1 cellular context compared by ENCODE assay signal in the genomic region with DNA sequence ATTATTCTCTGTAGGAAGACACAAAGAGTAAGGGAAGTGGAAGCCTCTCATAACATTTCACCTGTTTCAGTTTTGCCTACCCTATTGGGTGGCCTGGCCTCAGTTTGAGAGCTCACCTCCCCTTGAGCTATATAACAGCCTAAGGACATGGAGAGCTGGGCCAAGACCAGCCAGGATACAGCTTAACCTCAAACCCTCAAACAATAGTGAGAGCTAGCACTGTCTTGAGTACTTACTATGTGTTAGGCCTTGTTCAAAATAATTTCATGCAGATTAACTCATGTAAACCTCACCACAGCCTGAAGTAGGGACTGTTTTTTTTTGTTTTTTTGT.
TF ChIP-seq lines count a peak whose summit lies in the region.

No MANE protein-coding gene starts in this region.

TF ChIP-seq in liver, 16 proteins besides CTCF, POLR2A, EP300 and RAD21 (continued from another document):
- no peak for TF ChIP-seq REST (IDR thresholded peaks at IDR 0.05)
